27 cellular contexts compared by ENCODE assay signal in the genomic region with DNA sequence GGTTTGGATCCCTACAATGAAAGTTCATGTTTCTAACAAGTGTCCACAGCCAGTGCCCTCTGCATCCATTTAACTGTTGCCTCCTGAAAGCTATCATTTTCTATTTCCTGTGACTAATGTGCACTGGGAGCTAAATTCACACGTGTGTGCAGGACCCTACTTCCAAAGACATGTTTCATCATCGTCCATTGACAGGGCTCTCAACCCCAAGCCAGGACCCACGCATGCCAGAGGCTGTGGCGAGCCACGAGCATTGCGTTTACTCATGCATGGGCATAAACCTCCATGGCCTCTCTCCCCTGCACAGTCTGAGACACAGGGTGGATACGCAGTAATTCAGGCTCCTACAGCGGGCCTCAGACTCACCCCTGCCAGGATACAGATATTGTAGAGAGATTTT.
"Had no signal": no experiment of that assay in that cellular context is flagged by ENCODE, and none has a peak within 500 bp of the region (broad histone marks: within the 10 kb centered on the region; RNA-seq: fewer than 3 reads in every experiment).

No MANE protein-coding gene starts in this region.

- DNase-seq: activated CD4-positive, alpha-beta T cell treated with anti-CD3 and anti-CD28 coated beads for 1 hour; activated CD4-positive, alpha-beta T cell treated with anti-CD3 and anti-CD28 coated beads, Interleukin-2, amount 10 ng/mL, durations not matched to agents 7 days and 5 days; activated CD8-positive, alpha-beta T cell treated with anti-CD3 and anti-CD28 coated beads for 36 hours; activated naive CD8-positive, alpha-beta T cell treated with anti-CD3 and anti-CD28 coated beads, Interleukin-2, amount 50 U/mL, for 24 hours; activated T-cell treated with anti-CD3 and anti-CD28 coated beads, Interleukin-2, amount 50 U/mL, for 48 hours; amygdala; central memory CD4-positive, alpha-beta T cell; endodermal cell; gastrocnemius medialis; glutamatergic neuron; left ventricle myocardium inferior; mesendoderm; natural killer cell; occipital lobe; psoas muscle; stimulated activated CD4-positive, alpha-beta T cell treated with anti-CD3 and anti-CD28 coated beads, Interleukin-15, amount 100 ng/mL, for 24 hours; stimulated activated CD4-positive, alpha-beta T cell treated with anti-CD3 and anti-CD28 coated beads, Interleukin-2, amount 100 ng/mL, for 24 hours; stimulated activated naive CD4-positive, alpha-beta T cell; T-helper 9 cell; transverse colon had no signal

- H3K4me3 ChIP-seq: breast epithelium, esophagus muscularis mucosa, gastrocnemius medialis, left ventricle myocardium inferior, lung, neural progenitor cell, psoas muscle, transverse colon had no signal

- H3K27ac ChIP-seq: breast epithelium, esophagus muscularis mucosa, gastrocnemius medialis, left ventricle myocardium inferior, neural progenitor cell, parathyroid adenoma, psoas muscle, transverse colon had no signal

- H2AFZ ChIP-seq: neural progenitor cell, parathyroid adenoma had no signal

- H3K27me3 ChIP-seq: breast epithelium, gastrocnemius medialis, neural progenitor cell, transverse colon had no signal

- H3K36me3 ChIP-seq: breast epithelium, esophagus muscularis mucosa, gastrocnemius medialis, left ventricle myocardium inferior, neural progenitor cell, transverse colon had no signal

- FAIRE-seq: islet of Langerhans, urothelium cell line had no signal

- H3K9ac ChIP-seq: neural progenitor cell, parathyroid adenoma had no signal

- H3K4me1 ChIP-seq: breast epithelium, esophagus muscularis mucosa, gastrocnemius medialis, left ventricle myocardium inferior, neural progenitor cell, parathyroid adenoma, psoas muscle, transverse colon had no signal

- H3K4me2 ChIP-seq: neural progenitor cell had no signal

- H3K79me2 ChIP-seq: parathyroid adenoma had no signal
